In the genomic region with DNA sequence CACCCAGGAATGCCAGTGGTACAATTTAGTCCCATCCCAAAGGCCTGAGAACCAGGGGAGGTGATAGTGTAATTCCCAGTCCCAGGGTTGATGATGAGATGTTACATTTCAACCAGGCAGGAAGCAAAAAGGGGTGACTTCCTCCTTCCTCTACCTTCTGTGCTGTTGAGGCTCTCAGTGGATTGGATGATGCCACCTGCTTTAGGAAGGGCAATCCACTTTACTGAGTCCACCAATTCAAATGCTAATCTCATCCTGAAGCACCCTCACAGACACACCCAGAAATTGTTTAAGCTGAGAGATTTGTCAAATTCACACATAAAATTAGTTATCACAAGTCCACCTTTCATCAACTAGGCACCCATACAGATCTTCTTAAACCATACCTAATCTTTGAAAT, we compare ENCODE assay signal across 16 cellular contexts.
DNase-seq lines count a peak whose midpoint lies in the region; ATAC-seq, FAIRE-seq and TF ChIP-seq lines count a peak whose summit lies in the region.
"Had no signal": no experiment of that assay in that cellular context is flagged by ENCODE, and none has a peak within 500 bp of the region (broad histone marks: within the 10 kb centered on the region; RNA-seq: fewer than 3 reads in every experiment).

No MANE protein-coding gene starts in this region.

- H3K27ac ChIP-seq in H9 (ENCODE audit: insufficient read length, low read depth, low read length) (peak overlapping the region; percentile 21), iPS-20b (ENCODE audit: low read length) (peak overlapping the region; percentile 7)

- H3K14ac ChIP-seq in H9 (ENCODE audit: insufficient read depth, low read length) = no peak overlapping the region

- no peak overlapping the region for H3K4ac ChIP-seq in H9 (ENCODE audit: low read depth, low read length)

- no peaks in the 10 kb centered on the region for H3K79me2 ChIP-seq in H9 (ENCODE audit: insufficient read depth, low read length)

- no peak overlapping the region for H2BK5ac ChIP-seq in H9 (ENCODE audit: insufficient read length, low read length)

- H2BK12ac ChIP-seq in H9 (ENCODE audit: insufficient read length, low read depth, low read length) = no peak overlapping the region

- H3T11ph ChIP-seq in H9 (ENCODE audit: low read length) = no peak overlapping the region

- peak; percentile 48 for FAIRE-seq in D721Med (lab: Jason Lieb, UNC)
- FAIRE-seq: A204.1, GM12892, HepG2 had no signal

- peak; percentile 76 for ATAC-seq in WTC11
- ATAC-seq in activated naive CD4-positive, alpha-beta T cell treated with anti-CD3 and anti-CD28 coated beads, Interleukin-2, amount 50 U/mL, for 72 hours = no peak
- ATAC-seq: HepG2 had no signal

- H3K27me3 ChIP-seq in H9 (ENCODE audit: insufficient read depth, low read length) (no peaks in the 10 kb centered on the region), iPS-20b (ENCODE audit: insufficient read depth, low read length) (no peaks in the 10 kb centered on the region)

- H4K8ac ChIP-seq in H9 (replicated peaks; ENCODE audit: insufficient read length, low read depth, low read length) = no peak overlapping the region

- no peaks in the 10 kb centered on the region for H3K23me2 ChIP-seq in H9 (ENCODE audit: insufficient read length, low read depth, low read length, poor library complexity, severe bottlenecking)

- H3K9me3 ChIP-seq in H9 (ENCODE audit: control insufficient read depth, low read depth, low read length) = no peaks in the 10 kb centered on the region
- H3K9me3 ChIP-seq in iPS-20b (ENCODE audit: insufficient read depth, low read depth, low read length) = no peaks in the 10 kb centered on the region

- no peaks in the 10 kb centered on the region for H3K36me3 ChIP-seq in iPS-20b (ENCODE audit: insufficient read depth, low read depth, low read length)

- H3K4me3 ChIP-seq in iPS-20b (ENCODE audit: low read length) = no peak overlapping the region

- no peak overlapping the region for H3K23ac ChIP-seq in H9 (ENCODE audit: insufficient read length, low read depth, low read length)

- no peaks in the 10 kb centered on the region for H3K79me1 ChIP-seq in H9 (ENCODE audit: insufficient read depth, low read depth, low read length, poor library complexity, severe bottlenecking)

- H2AK5ac ChIP-seq in H9 (ENCODE audit: insufficient read length, low read length) = no peak overlapping the region

- no peak overlapping the region for H2BK20ac ChIP-seq in H9 (ENCODE audit: low read depth, low read length, poor library complexity, severe bottlenecking)

- H3K36me3 Mint-ChIP-seq in H9 (ENCODE audit: insufficient read depth in 1 of 3, low read depth in 3 of 3) (no peaks in the 10 kb centered on the region), WTC11 (no peaks in the 10 kb centered on the region)
- H3K36me3 Mint-ChIP-seq in activated naive CD4-positive, alpha-beta T cell treated with anti-CD3 and anti-CD28 coated beads, Interleukin-2, amount 50 U/mL, for 72 hours = no peaks in the 10 kb centered on the region

- DNase-seq in D721Med (ENCODE audit: insufficient read length, low spot score) = no peak
- DNase-seq in H9 = peak; percentile 46
- no peak for DNase-seq in WTC11 (ENCODE audit: low spot score)
- DNase-seq in ureter (ENCODE audit: low spot score) = no peak
- DNase-seq in activated naive CD4-positive, alpha-beta T cell treated with anti-CD3 and anti-CD28 coated beads, Interleukin-2, amount 50 U/mL, for 72 hours (ENCODE audit: low spot score in 2 of 2) = no peak
- no peak for DNase-seq in SIG-M5 treated with dmso at 0.1 percent for 504 hours (lab: John Stamatoyannopoulos, UW; ENCODE audit: unreplicated experiment)
- DNase-seq: C1 segment of cervical spinal cord; Calu3; CD4-positive, alpha-beta T cell; DND-41; GDM1 had no signal

- no peak overlapping the region for H2AFZ ChIP-seq in H9 (ENCODE audit: low read length)

- no peak overlapping the region for H2BK15ac ChIP-seq in H9 (ENCODE audit: low read depth, low read length)

- POLR2A ChIA-PET in WTC11 (lab: Charles Lee) = no interaction called here

- peak overlapping the region in 2 of 3 experiments; percentile 81 to 93 for H3K27ac Mint-ChIP-seq in H9
- peak overlapping the region; percentile 87 for H3K27ac Mint-ChIP-seq in WTC11
- H3K27ac Mint-ChIP-seq in activated naive CD4-positive, alpha-beta T cell treated with anti-CD3 and anti-CD28 coated beads, Interleukin-2, amount 50 U/mL, for 72 hours = no peak overlapping the region
- H3K27ac Mint-ChIP-seq: B cell; CD4-positive, alpha-beta T cell had no signal

- H3K4me1 Mint-ChIP-seq in H9 (peaks cover 53 to 67% of the 10 kb centered on the region in 2 experiments), WTC11 (peaks cover 78% of the 10 kb centered on the region)
- H3K4me1 Mint-ChIP-seq: B cell had no signal

- no peaks in the 10 kb centered on the region for H4K20me1 ChIP-seq in H9 (ENCODE audit: control insufficient read depth, insufficient read depth, insufficient read length)

- H3K18ac ChIP-seq in H9 (ENCODE audit: insufficient read length, low read depth, low read length) = no peak overlapping the region

- H3K4me2 ChIP-seq in H9 (ENCODE audit: insufficient read depth, insufficient read length, low read length) = no peak overlapping the region

- H3K9ac ChIP-seq in H9 (ENCODE audit: extremely low read depth, insufficient read length, low read length) (no peak overlapping the region), iPS-20b (ENCODE audit: low read depth, low read length) (no peak overlapping the region)

- H3K27me3 Mint-ChIP-seq in H9 (ENCODE audit: low read depth) = no peaks in the 10 kb centered on the region
- H3K27me3 Mint-ChIP-seq in WTC11 (ENCODE audit: low read depth) = no peaks in the 10 kb centered on the region
- H3K27me3 Mint-ChIP-seq: B cell; CD4-positive, alpha-beta T cell had no signal

- no peak overlapping the region for H4K5ac ChIP-seq in H9 (ENCODE audit: insufficient read length, low read depth, low read length)

- H2BK120ac ChIP-seq in H9 (ENCODE audit: low read depth, low read length, poor library complexity, severe bottlenecking) = no peak overlapping the region

- H3K4me3 Mint-ChIP-seq in H9 = no peak overlapping the region
- no peak overlapping the region for H3K4me3 Mint-ChIP-seq in WTC11
- H3K4me3 Mint-ChIP-seq: B cell; CD4-positive, alpha-beta T cell had no signal

- H3K56ac ChIP-seq in H9 (ENCODE audit: insufficient read length, low read depth, low read length) = no peak overlapping the region

- H3K9me3 Mint-ChIP-seq in H9 (no peaks in the 10 kb centered on the region), WTC11 (no peaks in the 10 kb centered on the region)
- no peaks in the 10 kb centered on the region for H3K9me3 Mint-ChIP-seq in activated naive CD4-positive, alpha-beta T cell treated with anti-CD3 and anti-CD28 coated beads, Interleukin-2, amount 50 U/mL, for 72 hours
- H3K9me3 Mint-ChIP-seq: CD4-positive, alpha-beta T cell had no signal

- peaks cover 7% of the 10 kb centered on the region; the same call in 1 of the 2 replicates for H3K4me1 ChIP-seq in H9 (ENCODE audit: insufficient read depth, low read length)
- H3K4me1 ChIP-seq in iPS-20b (ENCODE audit: insufficient read depth, low read length) = peaks cover 38% of the 10 kb centered on the region; the same call in 1 of the 2 replicates

- CTCF ChIA-PET in WTC11 (lab: Charles Lee) = interaction anchor here (1.8 kb wide), 1 partner anchor 107 kb away, joined by 9 read pairs; no protein-coding TSS in a partner anchor

- no peak overlapping the region for H4K91ac ChIP-seq in H9 (ENCODE audit: insufficient read length, low read depth, low read length)

- TF ChIP-seq CTCF in D721Med (IDR thresholded peaks at IDR 0.05; ENCODE audit: insufficient read depth, missing control alignments) (no peak), H9 (conservative IDR thresholded peaks at IDR 0.05) (no peak), WTC11 (IDR thresholded peaks at IDR 0.05) (no peak)

TF ChIP-seq in WTC11, 78 proteins besides CTCF, POLR2A, EP300 and RAD21 (continues in another document):
- TF ChIP-seq, protein P1, sequence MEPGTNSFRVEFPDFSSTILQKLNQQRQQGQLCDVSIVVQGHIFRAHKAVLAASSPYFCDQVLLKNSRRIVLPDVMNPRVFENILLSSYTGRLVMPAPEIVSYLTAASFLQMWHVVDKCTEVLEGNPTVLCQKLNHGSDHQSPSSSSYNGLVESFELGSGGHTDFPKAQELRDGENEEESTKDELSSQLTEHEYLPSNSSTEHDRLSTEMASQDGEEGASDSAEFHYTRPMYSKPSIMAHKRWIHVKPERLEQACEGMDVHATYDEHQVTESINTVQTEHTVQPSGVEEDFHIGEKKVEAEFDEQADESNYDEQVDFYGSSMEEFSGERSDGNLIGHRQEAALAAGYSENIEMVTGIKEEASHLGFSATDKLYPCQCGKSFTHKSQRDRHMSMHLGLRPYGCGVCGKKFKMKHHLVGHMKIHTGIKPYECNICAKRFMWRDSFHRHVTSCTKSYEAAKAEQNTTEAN (CRISPR knock-in tag; IDR thresholded peaks at IDR 0.05) = no peak
- TF ChIP-seq, protein P2, sequence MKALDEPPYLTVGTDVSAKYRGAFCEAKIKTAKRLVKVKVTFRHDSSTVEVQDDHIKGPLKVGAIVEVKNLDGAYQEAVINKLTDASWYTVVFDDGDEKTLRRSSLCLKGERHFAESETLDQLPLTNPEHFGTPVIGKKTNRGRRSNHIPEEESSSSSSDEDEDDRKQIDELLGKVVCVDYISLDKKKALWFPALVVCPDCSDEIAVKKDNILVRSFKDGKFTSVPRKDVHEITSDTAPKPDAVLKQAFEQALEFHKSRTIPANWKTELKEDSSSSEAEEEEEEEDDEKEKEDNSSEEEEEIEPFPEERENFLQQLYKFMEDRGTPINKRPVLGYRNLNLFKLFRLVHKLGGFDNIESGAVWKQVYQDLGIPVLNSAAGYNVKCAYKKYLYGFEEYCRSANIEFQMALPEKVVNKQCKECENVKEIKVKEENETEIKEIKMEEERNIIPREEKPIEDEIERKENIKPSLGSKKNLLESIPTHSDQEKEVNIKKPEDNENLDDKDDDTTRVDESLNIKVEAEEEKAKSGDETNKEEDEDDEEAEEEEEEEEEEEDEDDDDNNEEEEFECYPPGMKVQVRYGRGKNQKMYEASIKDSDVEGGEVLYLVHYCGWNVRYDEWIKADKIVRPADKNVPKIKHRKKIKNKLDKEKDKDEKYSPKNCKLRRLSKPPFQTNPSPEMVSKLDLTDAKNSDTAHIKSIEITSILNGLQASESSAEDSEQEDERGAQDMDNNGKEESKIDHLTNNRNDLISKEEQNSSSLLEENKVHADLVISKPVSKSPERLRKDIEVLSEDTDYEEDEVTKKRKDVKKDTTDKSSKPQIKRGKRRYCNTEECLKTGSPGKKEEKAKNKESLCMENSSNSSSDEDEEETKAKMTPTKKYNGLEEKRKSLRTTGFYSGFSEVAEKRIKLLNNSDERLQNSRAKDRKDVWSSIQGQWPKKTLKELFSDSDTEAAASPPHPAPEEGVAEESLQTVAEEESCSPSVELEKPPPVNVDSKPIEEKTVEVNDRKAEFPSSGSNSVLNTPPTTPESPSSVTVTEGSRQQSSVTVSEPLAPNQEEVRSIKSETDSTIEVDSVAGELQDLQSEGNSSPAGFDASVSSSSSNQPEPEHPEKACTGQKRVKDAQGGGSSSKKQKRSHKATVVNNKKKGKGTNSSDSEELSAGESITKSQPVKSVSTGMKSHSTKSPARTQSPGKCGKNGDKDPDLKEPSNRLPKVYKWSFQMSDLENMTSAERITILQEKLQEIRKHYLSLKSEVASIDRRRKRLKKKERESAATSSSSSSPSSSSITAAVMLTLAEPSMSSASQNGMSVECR (CRISPR knock-in tag; IDR thresholded peaks at IDR 0.05; ENCODE audit: borderline replicate concordance) = no peak
- TF ChIP-seq ZNF219 (CRISPR knock-in tag; IDR thresholded peaks at IDR 0.05; ENCODE audit: borderline replicate concordance) = no peak

Comparison
In these comparisons a context has a peak if more than half of its experiments do, and no peak if none do; other contexts are left out.
1. H3K27ac Mint-ChIP-seq: peak in H9 (2 of 3) and WTC11 (single experiment); none in activated naive CD4-positive, alpha-beta T cell treated with anti-CD3 and anti-CD28 coated beads, Interleukin-2, amount 50 U/mL, for 72 hours (0 of 2).